ENCODE assay signal across 8 cellular contexts in the genomic region with DNA sequence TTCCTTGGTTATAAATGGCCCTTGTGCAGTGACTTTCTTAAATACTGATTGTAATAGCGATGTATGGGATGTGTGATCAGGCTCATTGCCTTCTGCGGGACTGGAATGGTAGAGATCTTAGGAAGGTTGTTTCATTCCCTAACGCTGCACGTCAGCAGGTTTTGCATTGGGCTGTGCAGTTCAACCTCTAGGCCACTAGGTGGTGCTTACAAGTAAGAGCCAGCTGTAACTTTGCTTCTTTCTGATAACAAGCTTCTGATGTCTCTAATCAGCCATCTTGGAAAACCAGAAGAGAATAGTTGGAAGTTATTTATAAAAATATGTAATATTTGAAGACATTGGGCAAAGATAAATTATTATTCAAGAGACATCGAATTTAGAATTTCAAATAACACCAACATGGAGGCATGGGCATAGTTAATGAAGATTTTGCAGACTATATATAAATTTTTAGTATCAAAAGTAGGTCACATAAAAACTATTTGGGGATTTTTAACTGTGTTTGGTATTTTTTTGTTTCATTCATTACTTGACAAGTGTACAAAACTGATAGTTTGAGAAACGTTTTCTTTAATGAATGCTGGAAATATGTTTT.
DNase-seq lines count a peak whose midpoint lies in the region; ATAC-seq and TF ChIP-seq lines count a peak whose summit lies in the region.

No MANE protein-coding gene starts in this region.

- H3K9me3 ChIP-seq in AG04450 (ENCODE audit: control insufficient read depth, insufficient read depth, low read length) (no peaks in the 10 kb centered on the region), left lung (no peaks in the 10 kb centered on the region)

- TF ChIP-seq CTCF in AG04450 (IDR thresholded peaks at IDR 0.05; ENCODE audit: low read depth, low read length) (peak; percentile 96), GM12874 (IDR thresholded peaks at IDR 0.05; ENCODE audit: insufficient read depth, low read depth, low read length) (peak; percentile 82), astrocyte of the spinal cord (IDR thresholded peaks at IDR 0.05; ENCODE audit: low read depth, low read length) (peak; percentile 93), left lung (IDR thresholded peaks at IDR 0.05) (peak; percentile 60 to 65)

- in situ Hi-C loops in astrocyte of the spinal cord (cut with HindIII; ENCODE audit: low sequenced_read_pairs): no loop called here

- CTCF ChIA-PET in AG04450 (lab: Charles Lee): interaction anchor here (0.6 to 1.0 kb wide), 6 partner anchors 9 to 102 kb away, joined by 3 to 6 read pairs (median 3); no protein-coding TSS in a partner anchor

- intact Hi-C loops in left lung (cut with DNase I): no loop called here

- H3K4me1 ChIP-seq in left lung: no peaks in the 10 kb centered on the region

- H3K27ac ChIP-seq in AG04450 (ENCODE audit: low read depth, low read length) (no peak overlapping the region), left lung (no peak overlapping the region)

- POLR2A ChIA-PET in AG04450 (lab: Yijun Ruan, JAX): no interaction called here

- DNase-seq in AG04450 (ENCODE audit: low read depth, low spot score) (peak; percentile 32), NCI-H2196 treated with DMSO at 0.1 percent for 48 hours (lab: John Stamatoyannopoulos, UW; ENCODE audit: unreplicated experiment) (peak; percentile 44), astrocyte of the spinal cord (ENCODE audit: low read depth, low spot score) (peak; percentile 72), left lung (no peak), hepatic stellate cell (ENCODE audit: low spot score) (no peak)

- H3K27me3 ChIP-seq in AG04450 (ENCODE audit: control insufficient read depth, insufficient read depth, low read length): no peaks in the 10 kb centered on the region
- H3K27me3 ChIP-seq in left lung: no peaks in the 10 kb centered on the region

- H3K36me3 ChIP-seq in left lung: no peaks in the 10 kb centered on the region

- ATAC-seq in HG02884 (IDR thresholded peaks at IDR 0.05; ENCODE audit: unreplicated experiment) (peak; percentile 98), left lung (peak; percentile 80), GM19035 (IDR thresholded peaks at IDR 0.05; ENCODE audit: unreplicated experiment) (no peak)

- H3K4me3 ChIP-seq in AG04450 (ENCODE audit: low read depth, low read length): no peak overlapping the region
- H3K4me3 ChIP-seq in astrocyte of the spinal cord (ENCODE audit: low read depth, low read length): no peak overlapping the region
- H3K4me3 ChIP-seq in left lung: no peak overlapping the region

Comparison
In these comparisons a context has a peak if more than half of its experiments do, and no peak if none do; other contexts are left out.
1. DNase-seq: peak in AG04450 (single experiment), NCI-H2196 treated with DMSO at 0.1 percent for 48 hours (single experiment) and astrocyte of the spinal cord (single experiment); none in left lung (0 of 2) and hepatic stellate cell (single experiment).
2. Peak in every context shown above with its lines, with median percentiles within 50 percentile points of each other: CTCF ChIP-seq.